23 cellular contexts compared by ENCODE assay signal in genomic region chr5:33476992-33477391, GRCh38. TPM values are rescaled to one million over a fixed set of nuclear protein-coding genes. Genes with fewer than 3 reads are reported as not detected.
DNase-seq lines count a peak whose midpoint lies in the region; ATAC-seq and TF ChIP-seq lines count a peak whose summit lies in the region.
"Had no signal": no experiment of that assay in that cellular context is flagged by ENCODE, and none has a peak within 500 bp of the region (broad histone marks: within the 10 kb centered on the region; RNA-seq: fewer than 3 reads in every experiment).

No MANE protein-coding gene starts in this region.

- H4K5ac ChIP-seq in mesendoderm (ENCODE audit: low read length) = no peak overlapping the region

- H3K4ac ChIP-seq in mesendoderm (ENCODE audit: low read depth, low read length) = no peak overlapping the region

- H2AK5ac ChIP-seq in mesendoderm (ENCODE audit: low read length) = no peak overlapping the region

- H3K4me2 ChIP-seq in mesendoderm (ENCODE audit: low read length) (no peak overlapping the region), MM.1S (ENCODE audit: low read depth, low read length) (no peak overlapping the region)
- H3K4me2 ChIP-seq: BLaER1 had no signal

- no peaks in the 10 kb centered on the region for H3F3A ChIP-seq in MM.1S (ENCODE audit: insufficient read depth, low read length)

- no peak overlapping the region for H3K23ac ChIP-seq in mesendoderm (ENCODE audit: low read length)

- no peak overlapping the region for H2BK5ac ChIP-seq in mesendoderm (ENCODE audit: low read length)

- H3K36me3 ChIP-seq in HUES6 (ENCODE audit: control insufficient read depth, insufficient read depth, low read length) = peaks cover 59% of the 10 kb centered on the region
- peaks cover 17% of the 10 kb centered on the region for H3K36me3 ChIP-seq in brain microvascular endothelial cell (replicated peaks)
- H3K36me3 ChIP-seq in mesendoderm (ENCODE audit: control insufficient read depth, insufficient read depth, low read length) = peaks cover 6% of the 10 kb centered on the region
- H3K36me3 ChIP-seq in MM.1S (replicated peaks; ENCODE audit: insufficient read depth, low read length) = no peaks in the 10 kb centered on the region

- H2BK15ac ChIP-seq in mesendoderm (replicated peaks; ENCODE audit: low read depth) = no peak overlapping the region

- DNase-seq in AG20443 (ENCODE audit: low spot score) (peak; percentile 18), brain microvascular endothelial cell (peak; percentile 40), mesendoderm (no peak), NCI-H2029 (lab: John Stamatoyannopoulos, UW) (no peak), MM.1S (no peak)
- DNase-seq: 8988T; ACHN; CD4-positive, CD25-positive, alpha-beta regulatory T cell; DMS53; GDM1; GOT3; NCI-H1105 treated with DMSO at 0.1 percent for 48 hours; NCI-H146; NCI-H1930; NCI-H69; SHP77 had no signal

- peaks cover 9% of the 10 kb centered on the region; the same call in 1 of the 2 replicates for H3K4me1 ChIP-seq in HUES6 (ENCODE audit: control insufficient read depth, insufficient read depth, low read length)
- H3K4me1 ChIP-seq in mesendoderm (ENCODE audit: control insufficient read depth, low read depth, low read length) = no peaks in the 10 kb centered on the region
- H3K4me1 ChIP-seq in MM.1S (ENCODE audit: low read length) = no peaks in the 10 kb centered on the region

- no CpG with 5 or more reads among the region's 3 CpGs for WGBS in mesendoderm (ENCODE audit: extremely low coverage, insufficient coverage, low lambda C conversion rate)

- no peak overlapping the region for H3K18ac ChIP-seq in mesendoderm (ENCODE audit: low read length)

- H3K27me3 ChIP-seq in HUES6 (ENCODE audit: control insufficient read depth, insufficient read depth, low read length) (no peaks in the 10 kb centered on the region), brain microvascular endothelial cell (replicated peaks) (no peaks in the 10 kb centered on the region), mesendoderm (ENCODE audit: insufficient read depth, low read length, poor library complexity) (no peaks in the 10 kb centered on the region), MM.1S (replicated peaks; ENCODE audit: insufficient read depth, low read length) (no peaks in the 10 kb centered on the region)
- H3K27me3 ChIP-seq: BLaER1 had no signal

- H3K9me2 ChIP-seq in MM.1S (replicated peaks; ENCODE audit: insufficient read depth, low read length) = no peaks in the 10 kb centered on the region

- peak overlapping the region; percentile 76 for H4K8ac ChIP-seq in mesendoderm (ENCODE audit: low read depth, low read length)

- no peak overlapping the region for H2BK120ac ChIP-seq in mesendoderm (ENCODE audit: low read depth, low read length)

- in situ Hi-C loops in brain microvascular endothelial cell (cut with HindIII; ENCODE audit: low pct_ligation_motif_present, low sequenced_read_pairs) = no loop called here

- H3K9me3 ChIP-seq in HUES6 (ENCODE audit: control insufficient read depth, insufficient read depth, low read depth, low read length) = peaks cover 5% of the 10 kb centered on the region; the same call in 1 of the 2 replicates
- no peaks in the 10 kb centered on the region for H3K9me3 ChIP-seq in MM.1S (replicated peaks; ENCODE audit: insufficient read depth, low read length)
- H3K9me3 ChIP-seq: HAP-1 had no signal

- ATAC-seq in HG03039 (IDR thresholded peaks at IDR 0.05; ENCODE audit: unreplicated experiment) = no peak
- ATAC-seq: GM12878, Panc1 had no signal

- H3K9ac ChIP-seq in HUES6 (ENCODE audit: low read length) (no peak overlapping the region), mesendoderm (ENCODE audit: low read length) (no peak overlapping the region), MM.1S (ENCODE audit: low read length) (no peak overlapping the region)
- H3K9ac ChIP-seq: BLaER1 had no signal

- H3K79me1 ChIP-seq in mesendoderm (ENCODE audit: low read length) = peaks cover 3% of the 10 kb centered on the region

- TF ChIP-seq CTCF in brain microvascular endothelial cell (IDR thresholded peaks at IDR 0.05; ENCODE audit: low read depth, low read length, missing control alignments) = no peak
- no peak for TF ChIP-seq CTCF in MM.1S (IDR thresholded peaks at IDR 0.05; ENCODE audit: low read length)

- H3K27ac ChIP-seq in HUES6 (ENCODE audit: low read depth, low read length) (0 out of 2 replicates have a peak overlapping the region, but pooled peaks have one; percentile 18), brain microvascular endothelial cell (no peak overlapping the region), mesendoderm (ENCODE audit: low read depth, low read length) (no peak overlapping the region), MM.1S (ENCODE audit: low read length) (no peak overlapping the region)
- H3K27ac ChIP-seq: BLaER1, RWPE1 had no signal

- no peaks in the 10 kb centered on the region for H3K79me2 ChIP-seq in mesendoderm (ENCODE audit: control insufficient read depth, insufficient read depth, low read length)
- H3K79me2 ChIP-seq in MM.1S (ENCODE audit: low read length) = no peaks in the 10 kb centered on the region

- H3K56ac ChIP-seq in mesendoderm (ENCODE audit: low read length) = no peak overlapping the region

- no peak overlapping the region for H2AFZ ChIP-seq in MM.1S (ENCODE audit: low read length)

- H3K4me3 ChIP-seq in HUES6 (ENCODE audit: low read depth, low read length) (no peak overlapping the region), brain microvascular endothelial cell (ENCODE audit: low read depth, low read length) (no peak overlapping the region), mesendoderm (ENCODE audit: low read length) (no peak overlapping the region), MM.1S (ENCODE audit: low read length) (no peak overlapping the region)
- H3K4me3 ChIP-seq: BLaER1, GM12878, HAP-1 had no signal

- H4K20me1 ChIP-seq in MM.1S (ENCODE audit: insufficient read depth, low read length) = no peaks in the 10 kb centered on the region
- H4K20me1 ChIP-seq: BLaER1 had no signal

RNA-seq across cellular contexts. Expression of gene TARS1, which starts 36.2 kb away (rescaled TPM):
- polyA plus RNA-seq in mesendoderm (2013, experiment 1 of 2) = 456 TPM
- polyA plus RNA-seq in mesendoderm (2013, experiment 2 of 2) = 458 TPM

Comparison
In these comparisons a context has a peak if more than half of its experiments do, and no peak if none do; other contexts are left out.
1. DNase-seq: peak in AG20443 (single experiment) and brain microvascular endothelial cell (single experiment); none in mesendoderm (single experiment), NCI-H2029 (single experiment) and MM.1S (single experiment).